ENCODE assay signal across 24 cellular contexts in genomic region chr1:230047114-230047865, GRCh38. TPM values are rescaled to one million over a fixed set of nuclear protein-coding genes. Genes with fewer than 3 reads are reported as not detected.
DNase-seq lines count a peak whose midpoint lies in the region; ATAC-seq, FAIRE-seq and TF ChIP-seq lines count a peak whose summit lies in the region.
"Had no signal": no experiment of that assay in that cellular context is flagged by ENCODE, and none has a peak within 500 bp of the region (broad histone marks: within the 10 kb centered on the region; RNA-seq: fewer than 3 reads in every experiment).

No MANE protein-coding gene starts in this region.

- ATAC-seq in HCT116 (peak; percentile 77), WTC11 (peak; percentile 99), HG03135 (IDR thresholded peaks at IDR 0.05; ENCODE audit: unreplicated experiment) (no peak), HG02798 (IDR thresholded peaks at IDR 0.05; ENCODE audit: poor library complexity, unreplicated experiment) (no peak)
- ATAC-seq: activated CD8-positive, alpha-beta T cell treated with anti-CD3 and anti-CD28 coated beads, Interleukin-2, amount 10 ng/mL, durations not matched to agents 7 days and 5 days; gastroesophageal sphincter; Panc1 had no signal

- peak overlapping the region; percentile 38 for H3K27ac ChIP-seq in 22Rv1
- H3K27ac ChIP-seq in HCT116 (ENCODE audit: low read depth, low read length): no peak overlapping the region
- H3K27ac ChIP-seq: gastroesophageal sphincter, HL-60, pancreas, VCaP had no signal

- no peaks in the 10 kb centered on the region for H3K9me3 ChIP-seq in HCT116 (ENCODE audit: control insufficient read depth in 1 of 2, insufficient read depth in 1 of 2, low read depth in 1 of 2, low read length in 2 of 2)
- H3K9me3 ChIP-seq: gastroesophageal sphincter, HAP-1, pancreas had no signal

- H3K9me2 ChIP-seq in HCT116 (ENCODE audit: insufficient read depth): no peaks in the 10 kb centered on the region

- BruUV-seq in HCT116 (replicated peaks; lab: Mats Ljungman, UMichigan): no TSS peak

- no peaks in the 10 kb centered on the region for H3K36me3 Mint-ChIP-seq in WTC11
- H3K36me3 Mint-ChIP-seq: CD8-positive, alpha-beta memory T cell; type B pancreatic cell had no signal

- H3K4me1 Mint-ChIP-seq in WTC11: peaks cover 17% of the 10 kb centered on the region

- H3K9ac ChIP-seq in HCT116 (ENCODE audit: low read length): no peak overlapping the region

- DNase-seq in HCT116 (ENCODE audit: low read depth, low spot score): peak; percentile 6
- DNase-seq in WTC11 (ENCODE audit: low spot score): peak; percentile 53
- DNase-seq in iPS-NIHi11 (ENCODE audit: low spot score): peak; percentile 50
- DNase-seq in activated CD4-positive, alpha-beta T cell treated with anti-CD3 and anti-CD28 coated beads for 1 hour: no peak
- no peak for DNase-seq in frontal cortex (ENCODE audit: low spot score in 2 of 2)
- DNase-seq: activated CD8-positive, alpha-beta T cell treated with anti-CD3 and anti-CD28 coated beads, Interleukin-2, amount 10 ng/mL, durations not matched to agents 7 days and 5 days; CD8-positive, alpha-beta memory T cell; central memory CD4-positive, alpha-beta T cell; kidney; NCI-H187; NCI-H510A treated with DMSO at 0.1 percent for 48 hours; pancreas; small intestine; SW 1271 had no signal

- TF ChIP-seq POLR2A in HCT116 (IDR thresholded peaks at IDR 0.05; ENCODE audit: borderline replicate concordance, extremely low read depth, insufficient read depth, insufficient read length): no peak

- TF ChIP-seq RAD21 in HCT116 (IDR thresholded peaks at IDR 0.05; ENCODE audit: low read depth): no peak

- peaks cover 0 to 8% of the 10 kb centered on the region in 2 experiments; a peak in 2 of 4 replicates for H3K4me1 ChIP-seq in HCT116 (ENCODE audit: control insufficient read depth in 1 of 2, insufficient read depth in 2 of 2, low read length in 2 of 2)
- H3K4me1 ChIP-seq: gastroesophageal sphincter, HAP-1, pancreas had no signal

- TF ChIP-seq CTCF in 22Rv1 (IDR thresholded peaks at IDR 0.05) (no peak), HCT116 (IDR thresholded peaks at IDR 0.05 in 2 of 3, conservative IDR thresholded peaks at IDR 0.05 in 1 of 3; ENCODE audit: borderline replicate concordance in 1 of 3, insufficient read depth in 1 of 3, low read depth in 2 of 3, low read length in 2 of 3) (no peak), WTC11 (IDR thresholded peaks at IDR 0.05) (no peak)

- no peak overlapping the region for H2AFZ ChIP-seq in HCT116 (ENCODE audit: low read depth, low read length, poor library complexity, severe bottlenecking)

- intact Hi-C loops in HCT116 (cut with micrococcal nuclease): no loop called here

- RAD21 ChIA-PET in HCT116 (lab: Charles Lee; ENCODE audit: low non-redundant PET in 1 of 2, low total read pairs in 2 of 2, uncharacterized antibody in 2 of 2, unreplicated experiment in 2 of 2): no interaction called here

- H3K36me3 ChIP-seq in HCT116 (ENCODE audit: control insufficient read depth in 1 of 2, insufficient read depth in 2 of 2, low read length in 2 of 2): no peaks in the 10 kb centered on the region
- H3K36me3 ChIP-seq: gastroesophageal sphincter, HAP-1, pancreas had no signal

- H3K27ac Mint-ChIP-seq in WTC11: peak overlapping the region; percentile 23
- H3K27ac Mint-ChIP-seq: activated CD8-positive, alpha-beta T cell treated with anti-CD3 and anti-CD28 coated beads, Interleukin-2, amount 10 ng/mL, durations not matched to agents 7 days and 5 days; type B pancreatic cell had no signal

- H3K4me2 ChIP-seq in HCT116 (ENCODE audit: low read length): no peak overlapping the region

- peaks cover 4% of the 10 kb centered on the region; the same call in 1 of the 2 replicates for H3K27me3 Mint-ChIP-seq in WTC11 (ENCODE audit: low read depth)

- CTCF ChIA-PET in HCT116 (lab: Charles Lee) (no interaction called here), WTC11 (lab: Charles Lee) (interaction anchor here (1.8 kb wide), 1 partner anchor 74 kb away, joined by 4 read pairs; no protein-coding TSS in a partner anchor)

- peaks cover 5% of the 10 kb centered on the region for H3K9me3 Mint-ChIP-seq in WTC11
- H3K9me3 Mint-ChIP-seq: CD8-positive, alpha-beta memory T cell; type B pancreatic cell had no signal

- no peaks in the 10 kb centered on the region for H4K20me1 ChIP-seq in HCT116 (ENCODE audit: insufficient read depth)

- peaks cover 16% of the 10 kb centered on the region for H3K27me3 ChIP-seq in HCT116 (ENCODE audit: insufficient read depth, low read length)
- H3K27me3 ChIP-seq: gastroesophageal sphincter, pancreas had no signal

- FAIRE-seq in frontal cortex (lab: Jason Lieb, UNC): no peak
- FAIRE-seq: GM12891, kidney, pancreas, small intestine had no signal

- H3K79me2 ChIP-seq in HCT116 (ENCODE audit: insufficient read depth, low read length): no peaks in the 10 kb centered on the region

- H3K4me3 ChIP-seq in HCT116 (replicated peaks in 1 of 2; ENCODE audit: low read depth in 1 of 2, low read length in 2 of 2): no peak overlapping the region
- H3K4me3 ChIP-seq: gastroesophageal sphincter, HAP-1, pancreas had no signal

- H3K4me3 Mint-ChIP-seq in WTC11: no peak overlapping the region
- H3K4me3 Mint-ChIP-seq: activated CD8-positive, alpha-beta T cell treated with anti-CD3 and anti-CD28 coated beads, Interleukin-2, amount 10 ng/mL, durations not matched to agents 7 days and 5 days; CD8-positive, alpha-beta memory T cell; type B pancreatic cell had no signal

- POLR2A ChIA-PET in HCT116 (lab: Charles Lee): no interaction called here
- POLR2A ChIA-PET in WTC11 (lab: Charles Lee): interaction anchor here (0.5 kb wide), 1 partner anchor 57 kb away, joined by 4 read pairs; no protein-coding TSS in a partner anchor

TF ChIP-seq in HCT116, 20 proteins besides CTCF, POLR2A, EP300 and RAD21:
- TF ChIP-seq ATF3 (IDR thresholded peaks at IDR 0.05) (no peak), ZNF274 (IDR thresholded peaks at IDR 0.05; ENCODE audit: low read depth, low read length) (no peak), ELF1 (IDR thresholded peaks at IDR 0.05; ENCODE audit: borderline replicate concordance, low read depth) (no peak), JUND (IDR thresholded peaks at IDR 0.05) (no peak)
TF ChIP-seq in HCT116: peak in this region for 0.

TF ChIP-seq in WTC11, 78 proteins besides CTCF, POLR2A, EP300 and RAD21:
- TF ChIP-seq, protein P1, sequence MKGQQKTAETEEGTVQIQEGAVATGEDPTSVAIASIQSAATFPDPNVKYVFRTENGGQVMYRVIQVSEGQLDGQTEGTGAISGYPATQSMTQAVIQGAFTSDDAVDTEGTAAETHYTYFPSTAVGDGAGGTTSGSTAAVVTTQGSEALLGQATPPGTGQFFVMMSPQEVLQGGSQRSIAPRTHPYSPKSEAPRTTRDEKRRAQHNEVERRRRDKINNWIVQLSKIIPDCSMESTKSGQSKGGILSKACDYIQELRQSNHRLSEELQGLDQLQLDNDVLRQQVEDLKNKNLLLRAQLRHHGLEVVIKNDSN (CRISPR knock-in tag; IDR thresholded peaks at IDR 0.05): no peak
- peak; percentile 64 for TF ChIP-seq NFYB (CRISPR knock-in tag; conservative IDR thresholded peaks at IDR 0.05; ENCODE audit: low read depth)
- TF ChIP-seq ELF4 (CRISPR knock-in tag; IDR thresholded peaks at IDR 0.05; ENCODE audit: low read depth): no peak

RNA-seq across cellular contexts. Expression of gene GALNT2, which starts 19.7 kb away (rescaled TPM):
- 40.8 TPM for total RNA-seq in HCT116 (2021; ENCODE audit: unreplicated experiment)
- 23.0 and 26.1 TPM in 2 replicates for polyA plus RNA-seq in HCT116 (2012)
- total RNA-seq in WTC11 (2021): 74.8 to 84.6 TPM (median 81.9 TPM) in 3 replicates
- 62.8 TPM for total RNA-seq in frontal cortex

Comparison
In these comparisons a context has a peak if more than half of its experiments do, and no peak if none do; other contexts are left out.
1. ATAC-seq: peak in HCT116 (single experiment) and WTC11 (single experiment); none in HG03135 (single experiment) and HG02798 (single experiment).
2. DNase-seq: peak in HCT116 (single experiment), WTC11 (single experiment) and iPS-NIHi11 (single experiment); none in activated CD4-positive, alpha-beta T cell treated with anti-CD3 and anti-CD28 coated beads for 1 hour (single experiment) and frontal cortex (0 of 2).